In genomic region chr2:33775306-33775705, GRCh38 we compare ENCODE assay signal across 36 cellular contexts.
"Had no signal": no experiment of that assay in that cellular context is flagged by ENCODE, and none has a peak within 500 bp of the region (broad histone marks: within the 10 kb centered on the region; RNA-seq: fewer than 3 reads in every experiment).

No MANE protein-coding gene starts in this region.

- H3K27ac Mint-ChIP-seq: activated naive CD4-positive, alpha-beta T cell treated with anti-CD3 and anti-CD28 coated beads for 36 hours; activated naive CD4-positive, alpha-beta T cell treated with anti-CD3 and anti-CD28 coated beads, Interleukin-2, amount 10 ng/mL, durations not matched to agents 7 days and 5 days; activated naive CD4-positive, alpha-beta T cell treated with anti-CD3 and anti-CD28 coated beads, Interleukin-2, amount 50 U/mL, for 24 hours; activated naive CD4-positive, alpha-beta T cell treated with anti-CD3 and anti-CD28 coated beads, Interleukin-2, amount 50 U/mL, for 72 hours; activated naive CD8-positive, alpha-beta T cell; activated naive CD8-positive, alpha-beta T cell treated with anti-CD3 and anti-CD28 coated beads for 36 hours; activated naive CD8-positive, alpha-beta T cell treated with anti-CD3 and anti-CD28 coated beads, Interleukin-2, amount 10 ng/mL, durations not matched to agents 7 days and 5 days; activated naive CD8-positive, alpha-beta T cell treated with anti-CD3 and anti-CD28 coated beads, Interleukin-2, amount 50 U/mL, for 24 hours; activated T-cell treated with anti-CD3 and anti-CD28 coated beads, Interleukin-2, amount 50 U/mL, for 24 hours; activated T-cell treated with anti-CD3 and anti-CD28 coated beads, Interleukin-2, amount 50 U/mL, for 72 hours; activated T-helper 1 cell treated with anti-CD3 and anti-CD28 coated beads, Interleukin-12 subunit alpha, Interleukin-12 subunit beta, Interleukin-2, Interleukin-4 antibody, amounts not matched to agents 30 ng/mL and 10 ng/mL and 1 ng/mL, durations not matched to agents 14 hours and 24 hours and 36 hours; activated T-helper 17 cell treated with anti-CD3 and anti-CD28 coated beads, Interleukin-2, amount 50 U/mL, for 72 hours; activated T-helper 2 cell treated with anti-CD3 and anti-CD28 coated beads, Interferon-gamma antibody, Interleukin-2, Interleukin-4, amounts not matched to agents 10 μg/mL and 5 μg/mL and 100 μg/mL, durations not matched to agents 14 hours and 24 hours and 36 hours; brain had no signal

- DNase-seq: activated effector memory CD4-positive, alpha-beta T cell treated with anti-CD3 and anti-CD28 coated beads, Interleukin-2, amount 50 U/mL, for 16 hours; activated effector memory CD4-positive, alpha-beta T cell treated with Interleukin-2 at 50 U/mL for 16 hours; activated gamma-delta T cell; activated gamma-delta T cell treated with Interleukin-2 at 50 U/mL for 16 hours; activated naive CD4-positive, alpha-beta T cell; activated naive CD4-positive, alpha-beta T cell treated with anti-CD3 and anti-CD28 coated beads for 36 hours; activated naive CD4-positive, alpha-beta T cell treated with anti-CD3 and anti-CD28 coated beads, Interleukin-2, amount 10 ng/mL, durations not matched to agents 7 days and 5 days; activated naive CD4-positive, alpha-beta T cell treated with anti-CD3 and anti-CD28 coated beads, Interleukin-2, amount 50 U/mL, for 16 hours; activated naive CD4-positive, alpha-beta T cell treated with Interleukin-2 at 50 U/mL for 16 hours; activated naive CD8-positive, alpha-beta T cell treated with anti-CD3 and anti-CD28 coated beads for 36 hours; activated naive CD8-positive, alpha-beta T cell treated with anti-CD3 and anti-CD28 coated beads, Interleukin-2, amount 10 ng/mL, durations not matched to agents 7 days and 5 days; activated naive CD8-positive, alpha-beta T cell treated with anti-CD3 and anti-CD28 coated beads, Interleukin-2, amount 50 U/mL, for 24 hours; activated T-cell treated with anti-CD3 and anti-CD28 coated beads for 4 hours; activated T-cell treated with anti-CD3 and anti-CD28 coated beads, Interleukin-2, amount 50 U/mL, for 1 hour; activated T-cell treated with anti-CD3 and anti-CD28 coated beads, Interleukin-2, amount 50 U/mL, for 24 hours; activated T-cell treated with anti-CD3 and anti-CD28 coated beads, Interleukin-2, amount 50 U/mL, for 4 hours; activated T-cell treated with anti-CD3 and anti-CD28 coated beads, Interleukin-2, amount 50 U/mL, for 48 hours; activated T-cell treated with anti-CD3 and anti-CD28 coated beads, Interleukin-2, amount 50 U/mL, for 72 hours; adrenal gland; amniotic stem cell; amygdala; anterior cingulate cortex; aorta; body of pancreas; brain microvascular endothelial cell; caudate nucleus; central memory CD4-positive, alpha-beta T cell; cerebellar nuclear complex had no signal

- H3K9me3 Mint-ChIP-seq: activated naive CD4-positive, alpha-beta T cell treated with anti-CD3 and anti-CD28 coated beads for 36 hours; activated naive CD4-positive, alpha-beta T cell treated with anti-CD3 and anti-CD28 coated beads, Interleukin-2, amount 10 ng/mL, durations not matched to agents 7 days and 5 days; activated naive CD4-positive, alpha-beta T cell treated with anti-CD3 and anti-CD28 coated beads, Interleukin-2, amount 50 U/mL, for 24 hours; activated naive CD4-positive, alpha-beta T cell treated with anti-CD3 and anti-CD28 coated beads, Interleukin-2, amount 50 U/mL, for 72 hours; activated naive CD8-positive, alpha-beta T cell treated with anti-CD3 and anti-CD28 coated beads for 36 hours; activated naive CD8-positive, alpha-beta T cell treated with anti-CD3 and anti-CD28 coated beads, Interleukin-2, amount 10 ng/mL, durations not matched to agents 7 days and 5 days; activated naive CD8-positive, alpha-beta T cell treated with anti-CD3 and anti-CD28 coated beads, Interleukin-2, amount 50 U/mL, for 24 hours; activated T-cell treated with anti-CD3 and anti-CD28 coated beads, Interleukin-2, amount 50 U/mL, for 24 hours; activated T-cell treated with anti-CD3 and anti-CD28 coated beads, Interleukin-2, amount 50 U/mL, for 4 hours; activated T-helper 1 cell treated with anti-CD3 and anti-CD28 coated beads, Interleukin-12 subunit alpha, Interleukin-12 subunit beta, Interleukin-2, Interleukin-4 antibody, amounts not matched to agents 30 ng/mL and 10 ng/mL and 1 ng/mL, durations not matched to agents 14 hours and 24 hours and 36 hours; activated T-helper 17 cell treated with anti-CD3 and anti-CD28 coated beads, Interleukin-2, amount 50 U/mL, for 72 hours; activated T-helper 2 cell treated with anti-CD3 and anti-CD28 coated beads, Interferon-gamma antibody, Interleukin-2, Interleukin-4, amounts not matched to agents 10 μg/mL and 5 μg/mL and 100 μg/mL, durations not matched to agents 14 hours and 24 hours and 36 hours; central memory CD8-positive, alpha-beta T cell had no signal

- H3K36me3 Mint-ChIP-seq: activated naive CD4-positive, alpha-beta T cell treated with anti-CD3 and anti-CD28 coated beads, Interleukin-2, amount 10 ng/mL, durations not matched to agents 7 days and 5 days; activated naive CD4-positive, alpha-beta T cell treated with anti-CD3 and anti-CD28 coated beads, Interleukin-2, amount 50 U/mL, for 24 hours; activated naive CD4-positive, alpha-beta T cell treated with anti-CD3 and anti-CD28 coated beads, Interleukin-2, amount 50 U/mL, for 72 hours; activated naive CD8-positive, alpha-beta T cell; activated naive CD8-positive, alpha-beta T cell treated with anti-CD3 and anti-CD28 coated beads for 36 hours; activated naive CD8-positive, alpha-beta T cell treated with anti-CD3 and anti-CD28 coated beads, Interleukin-2, amount 10 ng/mL, durations not matched to agents 7 days and 5 days; brain had no signal

- H3K4me1 Mint-ChIP-seq: activated naive CD4-positive, alpha-beta T cell treated with anti-CD3 and anti-CD28 coated beads, Interleukin-2, amount 10 ng/mL, durations not matched to agents 7 days and 5 days; activated naive CD4-positive, alpha-beta T cell treated with anti-CD3 and anti-CD28 coated beads, Interleukin-2, amount 50 U/mL, for 24 hours; activated naive CD8-positive, alpha-beta T cell treated with anti-CD3 and anti-CD28 coated beads for 36 hours; activated naive CD8-positive, alpha-beta T cell treated with anti-CD3 and anti-CD28 coated beads, Interleukin-2, amount 10 ng/mL, durations not matched to agents 7 days and 5 days; activated naive CD8-positive, alpha-beta T cell treated with anti-CD3 and anti-CD28 coated beads, Interleukin-2, amount 50 U/mL, for 24 hours; activated T-helper 17 cell treated with anti-CD3 and anti-CD28 coated beads, Interleukin-2, amount 50 U/mL, for 72 hours; brain; central memory CD8-positive, alpha-beta T cell had no signal

- H3K4me3 Mint-ChIP-seq: activated naive CD4-positive, alpha-beta T cell treated with anti-CD3 and anti-CD28 coated beads for 36 hours; activated naive CD4-positive, alpha-beta T cell treated with anti-CD3 and anti-CD28 coated beads, Interleukin-2, amount 10 ng/mL, durations not matched to agents 7 days and 5 days; activated naive CD4-positive, alpha-beta T cell treated with anti-CD3 and anti-CD28 coated beads, Interleukin-2, amount 50 U/mL, for 24 hours; activated naive CD8-positive, alpha-beta T cell; activated naive CD8-positive, alpha-beta T cell treated with anti-CD3 and anti-CD28 coated beads for 36 hours; activated naive CD8-positive, alpha-beta T cell treated with anti-CD3 and anti-CD28 coated beads, Interleukin-2, amount 10 ng/mL, durations not matched to agents 7 days and 5 days; activated naive CD8-positive, alpha-beta T cell treated with anti-CD3 and anti-CD28 coated beads, Interleukin-2, amount 50 U/mL, for 24 hours; activated T-cell treated with anti-CD3 and anti-CD28 coated beads, Interleukin-2, amount 50 U/mL, for 24 hours; activated T-cell treated with anti-CD3 and anti-CD28 coated beads, Interleukin-2, amount 50 U/mL, for 4 hours; activated T-cell treated with anti-CD3 and anti-CD28 coated beads, Interleukin-2, amount 50 U/mL, for 72 hours; activated T-helper 1 cell treated with anti-CD3 and anti-CD28 coated beads, Interleukin-12 subunit alpha, Interleukin-12 subunit beta, Interleukin-2, Interleukin-4 antibody, amounts not matched to agents 30 ng/mL and 10 ng/mL and 1 ng/mL, durations not matched to agents 14 hours and 24 hours and 36 hours; activated T-helper 17 cell treated with anti-CD3 and anti-CD28 coated beads, Interleukin-2, amount 50 U/mL, for 72 hours; brain; central memory CD8-positive, alpha-beta T cell had no signal

- ATAC-seq: activated naive CD4-positive, alpha-beta T cell treated with anti-CD3 and anti-CD28 coated beads, Interleukin-2, amount 50 U/mL, for 72 hours; activated naive CD8-positive, alpha-beta T cell treated with anti-CD3 and anti-CD28 coated beads, Interleukin-2, amount 50 U/mL, for 24 hours; activated T-cell treated with anti-CD3 and anti-CD28 coated beads, Interleukin-2, amount 50 U/mL, for 4 hours; activated T-cell treated with anti-CD3 and anti-CD28 coated beads, Interleukin-2, amount 50 U/mL, for 72 hours; activated T-helper 17 cell treated with anti-CD3 and anti-CD28 coated beads, Interleukin-2, amount 50 U/mL, for 72 hours; body of pancreas had no signal

- H3K27me3 Mint-ChIP-seq: activated naive CD4-positive, alpha-beta T cell treated with anti-CD3 and anti-CD28 coated beads, Interleukin-2, amount 10 ng/mL, durations not matched to agents 7 days and 5 days; activated naive CD8-positive, alpha-beta T cell treated with anti-CD3 and anti-CD28 coated beads, Interleukin-2, amount 10 ng/mL, durations not matched to agents 7 days and 5 days; activated naive CD8-positive, alpha-beta T cell treated with anti-CD3 and anti-CD28 coated beads, Interleukin-2, amount 50 U/mL, for 24 hours; activated T-cell treated with anti-CD3 and anti-CD28 coated beads, Interleukin-2, amount 50 U/mL, for 24 hours; activated T-helper 17 cell treated with anti-CD3 and anti-CD28 coated beads, Interleukin-2, amount 50 U/mL, for 72 hours; central memory CD8-positive, alpha-beta T cell had no signal
